1 cellular context compared by ENCODE assay signal in the genomic region with DNA sequence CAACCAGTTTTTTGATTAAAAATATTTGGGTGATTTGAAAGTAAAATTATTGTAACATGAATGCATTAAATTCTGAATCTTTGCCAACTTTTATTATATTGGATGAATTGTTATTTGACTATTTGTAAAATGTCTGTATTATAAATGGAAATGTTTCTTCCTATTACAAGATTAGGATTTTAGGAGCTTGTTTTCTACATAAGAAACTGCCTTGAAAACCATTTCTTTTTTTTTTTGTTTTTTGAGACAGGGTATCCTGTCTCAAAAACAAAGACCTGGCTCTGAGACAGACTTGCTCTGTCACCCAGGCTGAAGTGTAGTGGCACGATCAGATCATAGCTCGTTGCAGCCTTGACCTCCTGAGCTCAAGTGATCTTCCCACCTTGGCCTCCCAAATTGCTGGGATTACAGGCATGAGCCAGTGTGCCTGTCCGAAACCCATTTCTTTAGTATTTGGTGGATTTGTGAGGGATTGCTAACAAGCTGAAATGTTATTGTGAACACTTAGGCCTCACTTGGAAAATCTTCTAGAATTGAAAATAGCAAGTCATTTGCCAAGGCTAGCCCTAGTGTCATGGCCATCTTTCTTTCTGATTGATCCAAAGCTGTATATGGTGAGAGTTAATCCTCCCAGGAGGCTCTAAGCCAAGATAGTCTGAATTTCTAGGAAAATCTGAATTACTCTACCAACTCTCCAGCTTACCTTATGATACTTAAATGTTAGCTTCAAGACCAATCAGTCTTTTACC.
TF ChIP-seq lines count a peak whose summit lies in the region.

No MANE protein-coding gene starts in this region.

TF ChIP-seq in WTC11, 78 proteins besides CTCF, POLR2A, EP300 and RAD21:
- TF ChIP-seq, protein P1, sequence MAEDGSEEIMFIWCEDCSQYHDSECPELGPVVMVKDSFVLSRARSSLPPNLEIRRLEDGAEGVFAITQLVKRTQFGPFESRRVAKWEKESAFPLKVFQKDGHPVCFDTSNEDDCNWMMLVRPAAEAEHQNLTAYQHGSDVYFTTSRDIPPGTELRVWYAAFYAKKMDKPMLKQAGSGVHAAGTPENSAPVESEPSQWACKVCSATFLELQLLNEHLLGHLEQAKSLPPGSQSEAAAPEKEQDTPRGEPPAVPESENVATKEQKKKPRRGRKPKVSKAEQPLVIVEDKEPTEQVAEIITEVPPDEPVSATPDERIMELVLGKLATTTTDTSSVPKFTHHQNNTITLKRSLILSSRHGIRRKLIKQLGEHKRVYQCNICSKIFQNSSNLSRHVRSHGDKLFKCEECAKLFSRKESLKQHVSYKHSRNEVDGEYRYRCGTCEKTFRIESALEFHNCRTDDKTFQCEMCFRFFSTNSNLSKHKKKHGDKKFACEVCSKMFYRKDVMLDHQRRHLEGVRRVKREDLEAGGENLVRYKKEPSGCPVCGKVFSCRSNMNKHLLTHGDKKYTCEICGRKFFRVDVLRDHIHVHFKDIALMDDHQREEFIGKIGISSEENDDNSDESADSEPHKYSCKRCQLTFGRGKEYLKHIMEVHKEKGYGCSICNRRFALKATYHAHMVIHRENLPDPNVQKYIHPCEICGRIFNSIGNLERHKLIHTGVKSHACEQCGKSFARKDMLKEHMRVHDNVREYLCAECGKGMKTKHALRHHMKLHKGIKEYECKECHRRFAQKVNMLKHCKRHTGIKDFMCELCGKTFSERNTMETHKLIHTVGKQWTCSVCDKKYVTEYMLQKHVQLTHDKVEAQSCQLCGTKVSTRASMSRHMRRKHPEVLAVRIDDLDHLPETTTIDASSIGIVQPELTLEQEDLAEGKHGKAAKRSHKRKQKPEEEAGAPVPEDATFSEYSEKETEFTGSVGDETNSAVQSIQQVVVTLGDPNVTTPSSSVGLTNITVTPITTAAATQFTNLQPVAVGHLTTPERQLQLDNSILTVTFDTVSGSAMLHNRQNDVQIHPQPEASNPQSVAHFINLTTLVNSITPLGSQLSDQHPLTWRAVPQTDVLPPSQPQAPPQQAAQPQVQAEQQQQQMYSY (CRISPR knock-in tag; IDR thresholded peaks at IDR 0.05): no peak
- TF ChIP-seq MXD4 (CRISPR knock-in tag; IDR thresholded peaks at IDR 0.05; ENCODE audit: borderline replicate concordance) (no peak), HMGA2 (CRISPR knock-in tag; IDR thresholded peaks at IDR 0.05) (no peak), CREB1 (CRISPR knock-in tag; IDR thresholded peaks at IDR 0.05) (no peak), ATF1 (CRISPR knock-in tag; IDR thresholded peaks at IDR 0.05) (no peak), JUN (CRISPR knock-in tag; IDR thresholded peaks at IDR 0.05) (no peak), MLX (CRISPR knock-in tag; IDR thresholded peaks at IDR 0.05) (no peak), CBFB (CRISPR knock-in tag; IDR thresholded peaks at IDR 0.05; ENCODE audit: low read depth) (no peak), EMX1 (CRISPR knock-in tag; IDR thresholded peaks at IDR 0.05) (no peak), IRF2 (CRISPR knock-in tag; IDR thresholded peaks at IDR 0.05; ENCODE audit: borderline replicate concordance, low read depth) (no peak), NR3C1 (CRISPR knock-in tag; conservative IDR thresholded peaks at IDR 0.05; ENCODE audit: low read depth) (no peak), NFATC4 (CRISPR knock-in tag; IDR thresholded peaks at IDR 0.05) (no peak), OVOL2 (CRISPR knock-in tag; IDR thresholded peaks at IDR 0.05; ENCODE audit: borderline replicate concordance) (no peak), ESRRA (CRISPR knock-in tag; IDR thresholded peaks at IDR 0.05; ENCODE audit: borderline replicate concordance) (no peak), USF2 (CRISPR knock-in tag; IDR thresholded peaks at IDR 0.05) (no peak), TCF7 (CRISPR knock-in tag; IDR thresholded peaks at IDR 0.05; ENCODE audit: low read depth) (no peak), CREM (CRISPR knock-in tag; IDR thresholded peaks at IDR 0.05) (no peak)
- TF ChIP-seq, protein P2, sequence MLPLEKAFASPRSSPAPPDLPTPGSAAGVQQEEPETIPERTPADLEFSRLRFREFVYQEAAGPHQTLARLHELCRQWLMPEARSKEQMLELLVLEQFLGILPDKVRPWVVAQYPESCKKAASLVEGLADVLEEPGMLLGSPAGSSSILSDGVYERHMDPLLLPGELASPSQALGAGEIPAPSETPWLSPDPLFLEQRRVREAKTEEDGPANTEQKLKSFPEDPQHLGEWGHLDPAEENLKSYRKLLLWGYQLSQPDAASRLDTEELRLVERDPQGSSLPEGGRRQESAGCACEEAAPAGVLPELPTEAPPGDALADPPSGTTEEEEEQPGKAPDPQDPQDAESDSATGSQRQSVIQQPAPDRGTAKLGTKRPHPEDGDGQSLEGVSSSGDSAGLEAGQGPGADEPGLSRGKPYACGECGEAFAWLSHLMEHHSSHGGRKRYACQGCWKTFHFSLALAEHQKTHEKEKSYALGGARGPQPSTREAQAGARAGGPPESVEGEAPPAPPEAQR (CRISPR knock-in tag; IDR thresholded peaks at IDR 0.05): no peak
- TF ChIP-seq, protein P3, sequence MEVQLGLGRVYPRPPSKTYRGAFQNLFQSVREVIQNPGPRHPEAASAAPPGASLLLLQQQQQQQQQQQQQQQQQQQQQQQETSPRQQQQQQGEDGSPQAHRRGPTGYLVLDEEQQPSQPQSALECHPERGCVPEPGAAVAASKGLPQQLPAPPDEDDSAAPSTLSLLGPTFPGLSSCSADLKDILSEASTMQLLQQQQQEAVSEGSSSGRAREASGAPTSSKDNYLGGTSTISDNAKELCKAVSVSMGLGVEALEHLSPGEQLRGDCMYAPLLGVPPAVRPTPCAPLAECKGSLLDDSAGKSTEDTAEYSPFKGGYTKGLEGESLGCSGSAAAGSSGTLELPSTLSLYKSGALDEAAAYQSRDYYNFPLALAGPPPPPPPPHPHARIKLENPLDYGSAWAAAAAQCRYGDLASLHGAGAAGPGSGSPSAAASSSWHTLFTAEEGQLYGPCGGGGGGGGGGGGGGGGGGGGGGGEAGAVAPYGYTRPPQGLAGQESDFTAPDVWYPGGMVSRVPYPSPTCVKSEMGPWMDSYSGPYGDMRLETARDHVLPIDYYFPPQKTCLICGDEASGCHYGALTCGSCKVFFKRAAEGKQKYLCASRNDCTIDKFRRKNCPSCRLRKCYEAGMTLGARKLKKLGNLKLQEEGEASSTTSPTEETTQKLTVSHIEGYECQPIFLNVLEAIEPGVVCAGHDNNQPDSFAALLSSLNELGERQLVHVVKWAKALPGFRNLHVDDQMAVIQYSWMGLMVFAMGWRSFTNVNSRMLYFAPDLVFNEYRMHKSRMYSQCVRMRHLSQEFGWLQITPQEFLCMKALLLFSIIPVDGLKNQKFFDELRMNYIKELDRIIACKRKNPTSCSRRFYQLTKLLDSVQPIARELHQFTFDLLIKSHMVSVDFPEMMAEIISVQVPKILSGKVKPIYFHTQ (CRISPR knock-in tag; IDR thresholded peaks at IDR 0.05): no peak
- TF ChIP-seq, protein P4, sequence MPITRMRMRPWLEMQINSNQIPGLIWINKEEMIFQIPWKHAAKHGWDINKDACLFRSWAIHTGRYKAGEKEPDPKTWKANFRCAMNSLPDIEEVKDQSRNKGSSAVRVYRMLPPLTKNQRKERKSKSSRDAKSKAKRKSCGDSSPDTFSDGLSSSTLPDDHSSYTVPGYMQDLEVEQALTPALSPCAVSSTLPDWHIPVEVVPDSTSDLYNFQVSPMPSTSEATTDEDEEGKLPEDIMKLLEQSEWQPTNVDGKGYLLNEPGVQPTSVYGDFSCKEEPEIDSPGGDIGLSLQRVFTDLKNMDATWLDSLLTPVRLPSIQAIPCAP (CRISPR knock-in tag; IDR thresholded peaks at IDR 0.05): no peak
